30 cellular contexts compared by ENCODE assay signal in the genomic region with DNA sequence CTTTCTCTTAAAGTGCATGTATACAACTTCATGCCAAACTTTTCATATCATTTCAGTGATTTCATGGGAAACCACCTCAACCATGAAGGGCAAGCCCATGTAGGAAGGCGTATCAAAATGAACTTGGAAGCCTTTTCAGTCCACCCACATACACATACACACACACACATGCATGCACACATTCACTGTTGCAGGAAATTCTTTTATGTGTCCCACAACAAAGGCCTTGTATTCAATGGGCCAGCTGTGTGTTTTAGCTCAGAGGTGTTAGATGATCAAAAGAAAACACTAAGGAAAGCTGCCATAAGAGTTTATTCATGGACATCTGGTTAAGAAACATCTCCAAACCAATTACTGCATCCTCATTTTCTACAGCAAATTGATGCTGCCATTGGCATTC.
"Had no signal": no experiment of that assay in that cellular context is flagged by ENCODE, and none has a peak within 500 bp of the region (broad histone marks: within the 10 kb centered on the region; RNA-seq: fewer than 3 reads in every experiment).

No MANE protein-coding gene starts in this region.

- H3K27ac ChIP-seq: brain microvascular endothelial cell, coronary artery, dorsolateral prefrontal cortex, foreskin keratinocyte, gastroesophageal sphincter, heart right ventricle, hepatocyte had no signal

- ATAC-seq: activated T-helper 17 cell treated with anti-CD3 and anti-CD28 coated beads, Interleukin-2, amount 50 U/mL, for 72 hours; esophagus mucosa; foreskin keratinocyte; gastroesophageal sphincter; heart right ventricle; T-helper 17 cell had no signal

- H2AFZ ChIP-seq: hepatocyte had no signal

- H3K4me3 ChIP-seq: coronary artery, dorsolateral prefrontal cortex, gastroesophageal sphincter, heart right ventricle, hepatocyte had no signal

- H3K27me3 ChIP-seq: brain microvascular endothelial cell, dorsolateral prefrontal cortex, foreskin keratinocyte, gastroesophageal sphincter, hepatocyte had no signal

- H3K4me2 ChIP-seq: hepatocyte had no signal

- H3K4me1 ChIP-seq: foreskin keratinocyte, gastroesophageal sphincter had no signal

- H3K36me3 ChIP-seq: brain microvascular endothelial cell, gastroesophageal sphincter, heart right ventricle had no signal

- H3K9me3 ChIP-seq: gastroesophageal sphincter, heart right ventricle had no signal

- FAIRE-seq: astrocyte, bronchial epithelial cell had no signal

- DNase-seq: activated CD4-positive, alpha-beta memory T cell treated with anti-CD3 and anti-CD28 coated beads, Interleukin-2, amount 10 ng/mL, durations not matched to agents 7 days and 5 days; activated CD4-positive, alpha-beta T cell treated with anti-CD3 and anti-CD28 coated beads for 4 hours; activated CD4-positive, alpha-beta T cell treated with anti-CD3 and anti-CD28 coated beads, Interleukin-2, amount 10 ng/mL, durations not matched to agents 7 days and 5 days; activated CD4-positive, alpha-beta T cell treated with anti-CD3 and anti-CD28 coated beads, Interleukin-2, amount 50 U/mL, for 4 hours; activated CD4-positive, CD25-positive, alpha-beta regulatory T cell; activated CD4-positive, CD25-positive, alpha-beta regulatory T cell treated with anti-CD3 and anti-CD28 coated beads, Interleukin-2, amount 50 U/mL, for 72 hours; activated CD8-positive, alpha-beta memory T cell treated with anti-CD3 and anti-CD28 coated beads, Interleukin-2, amount 50 U/mL, for 48 hours; activated effector memory CD4-positive, alpha-beta T cell treated with Interleukin-2 at 50 U/mL for 16 hours; activated gamma-delta T cell treated with Interleukin-2 at 50 U/mL for 16 hours; activated naive CD4-positive, alpha-beta T cell treated with anti-CD3 and anti-CD28 coated beads, Interleukin-2, amount 50 U/mL, for 16 hours; activated naive CD4-positive, alpha-beta T cell treated with Interleukin-2 at 50 U/mL for 16 hours; activated T-cell treated with anti-CD3 and anti-CD28 coated beads for 4 hours; activated T-cell treated with anti-CD3 and anti-CD28 coated beads, Interleukin-2, amount 50 U/mL, for 24 hours; amniotic stem cell; anterior cingulate cortex; brain microvascular endothelial cell; dorsolateral prefrontal cortex; effector memory CD4-positive, alpha-beta T cell; endodermal cell; foreskin keratinocyte; heart right ventricle; T-helper 17 cell; T1000 had no signal

- H3K79me2 ChIP-seq: hepatocyte had no signal
